22 cellular contexts compared by ENCODE assay signal in genomic region chr2:201016859-201017258, GRCh38.
"Had no signal": no experiment of that assay in that cellular context is flagged by ENCODE, and none has a peak within 500 bp of the region (broad histone marks: within the 10 kb centered on the region; RNA-seq: fewer than 3 reads in every experiment).

No MANE protein-coding gene starts in this region.

- H3K79me2 ChIP-seq: parathyroid adenoma had no signal

- H3K27me3 ChIP-seq: neutrophil, right lobe of liver, suprapubic skin, tibial artery, upper lobe of right lung had no signal

- H2AFZ ChIP-seq: parathyroid adenoma had no signal

- ATAC-seq: lower lobe of right lung; naive thymus-derived CD8-positive, alpha-beta T cell; psoas muscle; right lobe of liver; stimulated activated effector memory CD8-positive, alpha-beta T cell treated with anti-CD3 and anti-CD28 coated beads, Interleukin-12 subunit alpha, Interleukin-12 subunit beta, amount 100 ng/mL, for 72 hours; upper lobe of right lung had no signal

- H3K4me1 ChIP-seq: lower lobe of right lung, parathyroid adenoma, psoas muscle, right lobe of liver, suprapubic skin, tibial artery, upper lobe of right lung had no signal

- H3K27ac ChIP-seq: lower lobe of right lung, neutrophil, parathyroid adenoma, psoas muscle, right lobe of liver, skin epidermis, suprapubic skin, thoracic aorta, tibial artery, upper lobe of right lung had no signal

- DNase-seq: hypothalamus; immature natural killer cell; kidney; lower lobe of right lung; mammary epithelial cell; mesenchymal stem cell; naive thymus-derived CD8-positive, alpha-beta T cell; occipital lobe; psoas muscle; right lobe of liver; stimulated activated CD4-positive, alpha-beta T cell treated with anti-CD3 and anti-CD28 coated beads, Interleukin-12 subunit alpha, Interleukin-12 subunit beta, amount 100 ng/mL, for 4 hours; stimulated activated CD4-positive, alpha-beta T cell treated with anti-CD3 and anti-CD28 coated beads, Interleukin-4, amount 100 ng/mL, for 24 hours; stimulated activated naive CD4-positive, alpha-beta T cell; tibial artery; trophoblast cell; upper lobe of right lung had no signal

- H3K9me3 ChIP-seq: lower lobe of right lung, neutrophil, psoas muscle, right lobe of liver, suprapubic skin, thoracic aorta, tibial artery, upper lobe of right lung had no signal

- H3K4me3 ChIP-seq: lower lobe of right lung, psoas muscle, right lobe of liver, skin epidermis, suprapubic skin, thoracic aorta, tibial artery, upper lobe of right lung had no signal
